In genomic region chr7:151076863-151077704, GRCh38 we compare ENCODE assay signal across 1 cellular context.
TF ChIP-seq lines count a peak whose summit lies in the region.

No MANE protein-coding gene starts in this region.

TF ChIP-seq in K562, 482 proteins besides CTCF, POLR2A, EP300 and RAD21 (continues in another document):
- TF ChIP-seq, protein P1, sequence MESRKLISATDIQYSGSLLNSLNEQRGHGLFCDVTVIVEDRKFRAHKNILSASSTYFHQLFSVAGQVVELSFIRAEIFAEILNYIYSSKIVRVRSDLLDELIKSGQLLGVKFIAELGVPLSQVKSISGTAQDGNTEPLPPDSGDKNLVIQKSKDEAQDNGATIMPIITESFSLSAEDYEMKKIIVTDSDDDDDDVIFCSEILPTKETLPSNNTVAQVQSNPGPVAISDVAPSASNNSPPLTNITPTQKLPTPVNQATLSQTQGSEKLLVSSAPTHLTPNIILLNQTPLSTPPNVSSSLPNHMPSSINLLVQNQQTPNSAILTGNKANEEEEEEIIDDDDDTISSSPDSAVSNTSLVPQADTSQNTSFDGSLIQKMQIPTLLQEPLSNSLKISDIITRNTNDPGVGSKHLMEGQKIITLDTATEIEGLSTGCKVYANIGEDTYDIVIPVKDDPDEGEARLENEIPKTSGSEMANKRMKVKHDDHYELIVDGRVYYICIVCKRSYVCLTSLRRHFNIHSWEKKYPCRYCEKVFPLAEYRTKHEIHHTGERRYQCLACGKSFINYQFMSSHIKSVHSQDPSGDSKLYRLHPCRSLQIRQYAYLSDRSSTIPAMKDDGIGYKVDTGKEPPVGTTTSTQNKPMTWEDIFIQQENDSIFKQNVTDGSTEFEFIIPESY (CRISPR knock-in tag; IDR thresholded peaks at IDR 0.05) = peak; percentile 98
- TF ChIP-seq MAZ (CRISPR knock-in tag; conservative IDR thresholded peaks at IDR 0.05 in 1 of 2, IDR thresholded peaks at IDR 0.05 in 1 of 2) (peak in 1 of 2 experiments; percentile 42; a peak in 1 of 4 replicates), ID3 (CRISPR knock-in tag; IDR thresholded peaks at IDR 0.05) (no peak), ID3 (tag; IDR thresholded peaks at IDR 0.05) (no peak), KDM5B (IDR thresholded peaks at IDR 0.05; ENCODE audit: insufficient replicate concordance, low read depth, low read length) (peak; percentile 24), ZNF184 (CRISPR knock-in tag; IDR thresholded peaks at IDR 0.05) (no peak), XRCC5 (IDR thresholded peaks at IDR 0.05; ENCODE audit: low read depth, low read length) (0 out of 2 replicates have a peak, but pooled peaks have one; percentile 33), ZNF655 (CRISPR knock-in tag; IDR thresholded peaks at IDR 0.05) (no peak), SUPT5H (IDR thresholded peaks at IDR 0.05) (peak; percentile 67; the same call in 1 of the 2 replicates), RBM22 (IDR thresholded peaks at IDR 0.05; ENCODE audit: low read depth, low read length, poor library complexity, severe bottlenecking) (peak; percentile 85), UBTF (IDR thresholded peaks at IDR 0.05; ENCODE audit: borderline replicate concordance in 1 of 2, low read depth in 2 of 2, low read length in 2 of 2) (no peak), MYNN (IDR thresholded peaks at IDR 0.05) (peak; percentile 68), MYNN (CRISPR knock-in tag; IDR thresholded peaks at IDR 0.05) (no peak), RHOXF2B (CRISPR knock-in tag; conservative IDR thresholded peaks at IDR 0.05) (no peak), ERF (CRISPR knock-in tag; IDR thresholded peaks at IDR 0.05) (0 out of 2 replicates have a peak, but pooled peaks have one; percentile 47), HNRNPL (IDR thresholded peaks at IDR 0.05; ENCODE audit: low read depth, low read length) (peak; percentile 98), SRSF9 (IDR thresholded peaks at IDR 0.05; ENCODE audit: borderline replicate concordance, low read depth, low read length) (no peak), ZNF57 (CRISPR knock-in tag; IDR thresholded peaks at IDR 0.05) (no peak), HBP1 (CRISPR knock-in tag; IDR thresholded peaks at IDR 0.05) (0 out of 2 replicates have a peak, but pooled peaks have one; percentile 29), POLR2AphosphoS2 (IDR thresholded peaks at IDR 0.05; ENCODE audit: low read length) (peak; percentile 75; the same call in 1 of the 2 replicates), RBM14 (IDR thresholded peaks at IDR 0.05; ENCODE audit: borderline replicate concordance, insufficient read depth, low read depth, low read length) (0 out of 2 replicates have a peak, but pooled peaks have one; percentile 8), ZBTB17 (CRISPR knock-in tag; IDR thresholded peaks at IDR 0.05) (peak; percentile 67; the same call in 1 of the 2 replicates), FOXP1 (CRISPR knock-in tag; IDR thresholded peaks at IDR 0.05) (no peak), RBFOX2 (IDR thresholded peaks at IDR 0.05; ENCODE audit: low read depth, low read length) (peak; percentile 72), NRF1 (conservative IDR thresholded peaks at IDR 0.05 in 1 of 2, IDR thresholded peaks at IDR 0.05 in 1 of 2) (no peak), MAFF (IDR thresholded peaks at IDR 0.05; ENCODE audit: low read length) (no peak), ZNF507 (tag; conservative IDR thresholded peaks at IDR 0.05) (no peak), FIP1L1 (IDR thresholded peaks at IDR 0.05; ENCODE audit: low read depth, low read length, poor library complexity, severe bottlenecking) (peak; percentile 72), GTF3C2 (IDR thresholded peaks at IDR 0.05; ENCODE audit: borderline replicate concordance, extremely low read depth, insufficient read length) (no peak), POLR2AphosphoS5 (IDR thresholded peaks at IDR 0.05; ENCODE audit: control insufficient read depth, insufficient read depth, low read depth, low read length) (0 out of 2 replicates have a peak, but pooled peaks have one; percentile 23), PHB (CRISPR knock-in tag; IDR thresholded peaks at IDR 0.05) (0 out of 2 replicates have a peak, but pooled peaks have one; percentile 35), ZNF740 (CRISPR knock-in tag; IDR thresholded peaks at IDR 0.05) (peak; percentile 73; the same call in 1 of the 2 replicates), ZNF740 (tag; IDR thresholded peaks at IDR 0.05) (no peak; a peak in 1 of 4 replicates), ZNF212 (CRISPR knock-in tag; IDR thresholded peaks at IDR 0.05) (0 out of 2 replicates have a peak, but pooled peaks have one; percentile 48), POLR2G (IDR thresholded peaks at IDR 0.05; ENCODE audit: low read depth, low read length) (peak; percentile 79), PCBP1 (IDR thresholded peaks at IDR 0.05; ENCODE audit: low read depth, low read length, poor library complexity, severe bottlenecking) (peak; percentile 76), NR2F6 (CRISPR knock-in tag; IDR thresholded peaks at IDR 0.05) (0 out of 2 replicates have a peak, but pooled peaks have one; percentile 23)
- TF ChIP-seq, protein P2, sequence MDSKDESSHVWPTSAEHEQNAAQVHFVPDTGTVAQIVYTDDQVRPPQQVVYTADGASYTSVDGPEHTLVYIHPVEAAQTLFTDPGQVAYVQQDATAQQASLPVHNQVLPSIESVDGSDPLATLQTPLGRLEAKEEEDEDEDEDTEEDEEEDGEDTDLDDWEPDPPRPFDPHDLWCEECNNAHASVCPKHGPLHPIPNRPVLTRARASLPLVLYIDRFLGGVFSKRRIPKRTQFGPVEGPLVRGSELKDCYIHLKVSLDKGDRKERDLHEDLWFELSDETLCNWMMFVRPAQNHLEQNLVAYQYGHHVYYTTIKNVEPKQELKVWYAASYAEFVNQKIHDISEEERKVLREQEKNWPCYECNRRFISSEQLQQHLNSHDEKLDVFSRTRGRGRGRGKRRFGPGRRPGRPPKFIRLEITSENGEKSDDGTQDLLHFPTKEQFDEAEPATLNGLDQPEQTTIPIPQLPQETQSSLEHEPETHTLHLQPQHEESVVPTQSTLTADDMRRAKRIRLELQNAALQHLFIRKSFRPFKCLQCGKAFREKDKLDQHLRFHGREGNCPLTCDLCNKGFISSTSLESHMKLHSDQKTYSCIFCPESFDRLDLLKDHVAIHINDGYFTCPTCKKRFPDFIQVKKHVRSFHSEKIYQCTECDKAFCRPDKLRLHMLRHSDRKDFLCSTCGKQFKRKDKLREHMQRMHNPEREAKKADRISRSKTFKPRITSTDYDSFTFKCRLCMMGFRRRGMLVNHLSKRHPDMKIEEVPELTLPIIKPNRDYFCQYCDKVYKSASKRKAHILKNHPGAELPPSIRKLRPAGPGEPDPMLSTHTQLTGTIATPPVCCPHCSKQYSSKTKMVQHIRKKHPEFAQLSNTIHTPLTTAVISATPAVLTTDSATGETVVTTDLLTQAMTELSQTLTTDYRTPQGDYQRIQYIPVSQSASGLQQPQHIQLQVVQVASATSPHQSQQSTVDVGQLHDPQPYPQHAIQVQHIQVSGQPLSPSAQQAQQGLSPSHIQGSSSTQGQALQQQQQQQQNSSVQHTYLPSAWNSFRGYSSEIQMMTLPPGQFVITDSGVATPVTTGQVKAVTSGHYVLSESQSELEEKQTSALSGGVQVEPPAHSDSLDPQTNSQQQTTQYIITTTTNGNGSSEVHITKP (IDR thresholded peaks at IDR 0.05; ENCODE audit: partially characterized antibody) = no peak
- TF ChIP-seq, protein P3, sequence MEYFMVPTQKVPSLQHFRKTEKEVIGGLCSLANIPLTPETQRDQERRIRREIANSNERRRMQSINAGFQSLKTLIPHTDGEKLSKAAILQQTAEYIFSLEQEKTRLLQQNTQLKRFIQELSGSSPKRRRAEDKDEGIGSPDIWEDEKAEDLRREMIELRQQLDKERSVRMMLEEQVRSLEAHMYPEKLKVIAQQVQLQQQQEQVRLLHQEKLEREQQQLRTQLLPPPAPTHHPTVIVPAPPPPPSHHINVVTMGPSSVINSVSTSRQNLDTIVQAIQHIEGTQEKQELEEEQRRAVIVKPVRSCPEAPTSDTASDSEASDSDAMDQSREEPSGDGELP (CRISPR knock-in tag; IDR thresholded peaks at IDR 0.05; ENCODE audit: borderline replicate concordance) = peak; percentile 31; the same call in 1 of the 2 replicates
- TF ChIP-seq, protein P4, sequence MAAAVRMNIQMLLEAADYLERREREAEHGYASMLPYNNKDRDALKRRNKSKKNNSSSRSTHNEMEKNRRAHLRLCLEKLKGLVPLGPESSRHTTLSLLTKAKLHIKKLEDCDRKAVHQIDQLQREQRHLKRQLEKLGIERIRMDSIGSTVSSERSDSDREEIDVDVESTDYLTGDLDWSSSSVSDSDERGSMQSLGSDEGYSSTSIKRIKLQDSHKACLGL (CRISPR knock-in tag; IDR thresholded peaks at IDR 0.05; ENCODE audit: borderline replicate concordance, poor library complexity, severe bottlenecking) = no peak
- TF ChIP-seq, protein P5, sequence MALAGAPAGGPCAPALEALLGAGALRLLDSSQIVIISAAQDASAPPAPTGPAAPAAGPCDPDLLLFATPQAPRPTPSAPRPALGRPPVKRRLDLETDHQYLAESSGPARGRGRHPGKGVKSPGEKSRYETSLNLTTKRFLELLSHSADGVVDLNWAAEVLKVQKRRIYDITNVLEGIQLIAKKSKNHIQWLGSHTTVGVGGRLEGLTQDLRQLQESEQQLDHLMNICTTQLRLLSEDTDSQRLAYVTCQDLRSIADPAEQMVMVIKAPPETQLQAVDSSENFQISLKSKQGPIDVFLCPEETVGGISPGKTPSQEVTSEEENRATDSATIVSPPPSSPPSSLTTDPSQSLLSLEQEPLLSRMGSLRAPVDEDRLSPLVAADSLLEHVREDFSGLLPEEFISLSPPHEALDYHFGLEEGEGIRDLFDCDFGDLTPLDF (CRISPR knock-in tag; IDR thresholded peaks at IDR 0.05) = no peak
